In the genomic region with DNA sequence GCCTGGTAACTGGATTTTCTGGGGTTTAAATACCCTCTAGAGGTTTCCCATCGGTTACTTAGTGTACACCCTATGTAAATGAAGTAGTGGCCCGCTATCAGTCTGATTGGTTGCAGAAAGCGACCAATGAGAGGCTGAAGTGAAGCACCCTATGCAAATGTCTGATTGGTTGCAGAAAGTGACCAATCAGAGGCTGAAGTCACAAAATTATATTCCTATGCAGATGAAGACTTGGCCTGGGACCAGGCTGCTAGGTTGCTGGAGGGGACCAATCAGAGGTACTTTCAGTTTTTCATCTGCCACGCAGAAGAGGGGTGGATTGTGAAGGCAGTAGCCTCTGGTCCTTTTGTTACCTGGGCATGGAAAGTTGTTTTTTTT, we compare ENCODE assay signal across 16 cellular contexts.
DNase-seq lines count a peak whose midpoint lies in the region; ATAC-seq lines count a peak whose summit lies in the region.
"Had no signal": no experiment of that assay in that cellular context is flagged by ENCODE, and none has a peak within 500 bp of the region (broad histone marks: within the 10 kb centered on the region; RNA-seq: fewer than 3 reads in every experiment).

No MANE protein-coding gene starts in this region.

- H3K27ac Mint-ChIP-seq in memory B cell, result peak overlapping the region; percentile 3
- H3K27ac Mint-ChIP-seq: activated CD4-positive, alpha-beta T cell treated with anti-CD3 and anti-CD28 coated beads, Interleukin-2, amount 10 ng/mL, durations not matched to agents 24 days and 14 days; dendritic cell treated with granulocyte-macrophage colony-stimulating factor and Interleukin-4, amounts not matched to agents 40 ng/mL and 50 ng/mL, for 4 days had no signal

- peaks cover 34 to 84% (median 50%) of the 10 kb centered on the region in 11 experiments for H3K36me3 ChIP-seq in BLaER1 treated with 17β-estradiol and CSF1 and Interleukin-3, amounts not matched to agents 10 nM and 100 nM
- H3K36me3 ChIP-seq in Karpas-422 (ENCODE audit: insufficient read depth, low read length), result peaks cover 40% of the 10 kb centered on the region

- peaks cover 40% of the 10 kb centered on the region for H3K4me1 Mint-ChIP-seq in memory B cell

- peaks cover 0 to 4% (median 0%) of the 10 kb centered on the region in 11 experiments; a peak in 2 of 22 replicates for H3K9me3 ChIP-seq in BLaER1 treated with 17β-estradiol and CSF1 and Interleukin-3, amounts not matched to agents 10 nM and 100 nM (replicated peaks in 1 of 11)
- no peaks in the 10 kb centered on the region for H3K9me3 ChIP-seq in Karpas-422 (ENCODE audit: low read length)

- no peak overlapping the region for H2AFZ ChIP-seq in Karpas-422 (ENCODE audit: low read length)

- no peaks in the 10 kb centered on the region for H3K9me2 ChIP-seq in Karpas-422 (replicated peaks; ENCODE audit: insufficient read depth, low read length)

- DNase-seq in Karpas-422 (peak; percentile 56), OCI-M1 (lab: John Stamatoyannopoulos, UW) (peak; percentile 16), memory B cell (ENCODE audit: low spot score in 2 of 2) (no peak), NCI-H1092 (lab: John Stamatoyannopoulos, UW) (no peak), AG08395 (ENCODE audit: low spot score) (no peak), C1 segment of cervical spinal cord (lab: John Stamatoyannopoulos, UW) (no peak)
- DNase-seq: activated CD4-positive, alpha-beta T cell treated with anti-CD3 and anti-CD28 coated beads, Interleukin-2, amount 10 ng/mL, durations not matched to agents 24 days and 14 days; activated CD8-positive, alpha-beta memory T cell treated with anti-CD3 and anti-CD28 coated beads, Interleukin-2, amount 50 U/mL, for 48 hours; activated effector memory CD4-positive, alpha-beta T cell treated with anti-CD3 and anti-CD28 coated beads, Interleukin-2, amount 50 U/mL, for 16 hours; foreskin fibroblast; hippocampal formation; NCI-H2081; nucleus accumbens; retina had no signal

- no peak overlapping the region for H3K27ac ChIP-seq in BLaER1 treated with 17β-estradiol and CSF1 and Interleukin-3, amounts not matched to agents 10 nM and 100 nM
- H3K27ac ChIP-seq in Karpas-422 (ENCODE audit: low read length), result no peak overlapping the region

- H3K4me3 ChIP-seq in BLaER1 treated with 17β-estradiol and CSF1 and Interleukin-3, amounts not matched to agents 10 nM and 100 nM, result no peak overlapping the region
- no peak overlapping the region for H3K4me3 ChIP-seq in Karpas-422 (ENCODE audit: low read length)

- H4K20me1 ChIP-seq in BLaER1 treated with 17β-estradiol and CSF1 and Interleukin-3, amounts not matched to agents 10 nM and 100 nM, result peaks cover 34 to 99% (median 63%) of the 10 kb centered on the region in 11 experiments
- no peaks in the 10 kb centered on the region for H4K20me1 ChIP-seq in Karpas-422 (ENCODE audit: insufficient read depth, low read depth, low read length)

- H3K9me3 Mint-ChIP-seq in memory B cell, result no peaks in the 10 kb centered on the region
- H3K9me3 Mint-ChIP-seq: activated CD4-positive, alpha-beta T cell treated with anti-CD3 and anti-CD28 coated beads, Interleukin-2, amount 10 ng/mL, durations not matched to agents 24 days and 14 days; dendritic cell treated with granulocyte-macrophage colony-stimulating factor and Interleukin-4, amounts not matched to agents 40 ng/mL and 50 ng/mL, for 4 days had no signal

- no peaks in the 10 kb centered on the region for H3K27me3 Mint-ChIP-seq in memory B cell
- H3K27me3 Mint-ChIP-seq: activated CD4-positive, alpha-beta T cell treated with anti-CD3 and anti-CD28 coated beads, Interleukin-2, amount 10 ng/mL, durations not matched to agents 24 days and 14 days; dendritic cell treated with granulocyte-macrophage colony-stimulating factor and Interleukin-4, amounts not matched to agents 40 ng/mL and 50 ng/mL, for 4 days had no signal

- no peak for ATAC-seq in memory B cell (ENCODE audit: low read depth)

- no peak overlapping the region for H3K9ac ChIP-seq in BLaER1 treated with 17β-estradiol and CSF1 and Interleukin-3, amounts not matched to agents 10 nM and 100 nM
- H3K9ac ChIP-seq in Karpas-422 (ENCODE audit: low read length), result no peak overlapping the region

- H3K4me1 ChIP-seq in BLaER1 treated with 17β-estradiol and CSF1 and Interleukin-3, amounts not matched to agents 10 nM and 100 nM, result peaks cover 28 to 53% (median 47%) of the 10 kb centered on the region in 10 experiments
- H3K4me1 ChIP-seq in Karpas-422 (ENCODE audit: low read length), result peaks cover 13% of the 10 kb centered on the region

- H3K4me2 ChIP-seq in BLaER1 treated with 17β-estradiol and CSF1 and Interleukin-3, amounts not matched to agents 10 nM and 100 nM, result peak overlapping the region in 8 of 11 experiments; percentile 4 to 72 (median 59); a peak in 9 of 22 replicates
- no peak overlapping the region for H3K4me2 ChIP-seq in Karpas-422 (ENCODE audit: low read depth, low read length, poor library complexity, severe bottlenecking)

- no peak overlapping the region for H3K4me3 Mint-ChIP-seq in memory B cell
- H3K4me3 Mint-ChIP-seq: activated CD4-positive, alpha-beta T cell treated with anti-CD3 and anti-CD28 coated beads, Interleukin-2, amount 10 ng/mL, durations not matched to agents 24 days and 14 days; dendritic cell treated with granulocyte-macrophage colony-stimulating factor and Interleukin-4, amounts not matched to agents 40 ng/mL and 50 ng/mL, for 4 days had no signal

- peaks cover 36% of the 10 kb centered on the region for H3K36me3 Mint-ChIP-seq in memory B cell

- peaks cover 81% of the 10 kb centered on the region for H3K79me2 ChIP-seq in Karpas-422 (ENCODE audit: low read length)

- no peaks in the 10 kb centered on the region for H3K27me3 ChIP-seq in BLaER1 treated with 17β-estradiol and CSF1 and Interleukin-3, amounts not matched to agents 10 nM and 100 nM
- H3K27me3 ChIP-seq in Karpas-422 (ENCODE audit: low read length), result no peaks in the 10 kb centered on the region

Comparison
In these comparisons a context has a peak if more than half of its experiments do, and no peak if none do; other contexts are left out.
1. DNase-seq: peak in Karpas-422 (single experiment) and OCI-M1 (single experiment); none in memory B cell (0 of 2), NCI-H1092 (single experiment), AG08395 (single experiment) and C1 segment of cervical spinal cord (0 of 14).